ENCODE assay signal across 8 cellular contexts in the genomic region with DNA sequence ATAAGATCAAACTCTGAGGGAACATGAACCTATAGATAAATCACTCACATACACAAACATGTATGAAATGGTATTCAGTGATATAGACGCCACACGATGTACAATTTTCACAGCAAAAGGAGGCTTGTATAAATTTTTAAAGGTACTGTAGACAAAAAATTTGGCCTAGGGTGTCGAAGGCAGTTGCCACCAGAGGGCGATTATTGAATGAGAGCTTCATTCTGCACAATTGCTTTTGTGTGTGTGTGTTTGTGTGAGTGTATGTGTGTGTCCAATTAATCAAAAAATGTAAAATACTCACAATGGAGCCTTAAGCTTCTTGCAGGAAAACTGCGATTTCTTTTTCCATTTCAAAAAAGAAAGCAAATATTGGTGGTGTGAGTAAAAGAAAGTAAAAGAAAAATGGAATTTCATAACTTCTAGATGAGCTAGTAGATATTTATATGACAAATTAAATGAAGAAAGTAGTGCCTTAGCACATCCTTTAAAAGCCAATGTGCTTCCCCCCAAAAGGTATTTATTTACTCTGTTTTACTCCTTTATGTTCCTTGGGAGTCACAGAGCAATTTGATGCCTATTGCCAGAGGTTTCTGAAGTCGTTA.
DNase-seq lines count a peak whose midpoint lies in the region; ATAC-seq and TF ChIP-seq lines count a peak whose summit lies in the region.

No MANE protein-coding gene starts in this region.

- no peak for ATAC-seq in activated CD8-positive, alpha-beta T cell treated with anti-CD3 and anti-CD28 coated beads for 36 hours
- ATAC-seq in activated CD8-positive, alpha-beta T cell treated with anti-CD3 and anti-CD28 coated beads, Interleukin-2, amount 10 ng/mL, durations not matched to agents 7 days and 5 days: no peak
- no peak for ATAC-seq in HG03354 (IDR thresholded peaks at IDR 0.05; ENCODE audit: poor library complexity, severe bottlenecking, unreplicated experiment)
- no peak for ATAC-seq in HG03442 (IDR thresholded peaks at IDR 0.05; ENCODE audit: unreplicated experiment)
- ATAC-seq in HG02610 (IDR thresholded peaks at IDR 0.05; ENCODE audit: unreplicated experiment): no peak

- H3K4me1 Mint-ChIP-seq in activated CD8-positive, alpha-beta T cell treated with anti-CD3 and anti-CD28 coated beads for 36 hours (ENCODE audit: low read depth): no peaks in the 10 kb centered on the region
- H3K4me1 Mint-ChIP-seq in activated CD8-positive, alpha-beta T cell treated with anti-CD3 and anti-CD28 coated beads, Interleukin-2, amount 10 ng/mL, durations not matched to agents 7 days and 5 days (ENCODE audit: low read depth): no peaks in the 10 kb centered on the region
- H3K4me1 Mint-ChIP-seq in endodermal cell: no peaks in the 10 kb centered on the region

- no peaks in the 10 kb centered on the region for H3K9me3 Mint-ChIP-seq in activated CD8-positive, alpha-beta T cell treated with anti-CD3 and anti-CD28 coated beads for 36 hours
- H3K9me3 Mint-ChIP-seq in activated CD8-positive, alpha-beta T cell treated with anti-CD3 and anti-CD28 coated beads, Interleukin-2, amount 10 ng/mL, durations not matched to agents 7 days and 5 days (ENCODE audit: insufficient read depth): no peaks in the 10 kb centered on the region
- H3K9me3 Mint-ChIP-seq in endodermal cell: no peaks in the 10 kb centered on the region

- H3K4me3 ChIP-seq in endodermal cell (ENCODE audit: low read length): no peak overlapping the region

- no peak overlapping the region for H3K27ac Mint-ChIP-seq in activated CD8-positive, alpha-beta T cell treated with anti-CD3 and anti-CD28 coated beads for 36 hours
- H3K27ac Mint-ChIP-seq in activated CD8-positive, alpha-beta T cell treated with anti-CD3 and anti-CD28 coated beads, Interleukin-2, amount 10 ng/mL, durations not matched to agents 7 days and 5 days: no peak overlapping the region
- no peak overlapping the region for H3K27ac Mint-ChIP-seq in endodermal cell

- no peak overlapping the region for H3K4me3 Mint-ChIP-seq in activated CD8-positive, alpha-beta T cell treated with anti-CD3 and anti-CD28 coated beads for 36 hours
- no peak overlapping the region for H3K4me3 Mint-ChIP-seq in activated CD8-positive, alpha-beta T cell treated with anti-CD3 and anti-CD28 coated beads, Interleukin-2, amount 10 ng/mL, durations not matched to agents 7 days and 5 days
- no peak overlapping the region for H3K4me3 Mint-ChIP-seq in endodermal cell

- H3K27ac ChIP-seq in endodermal cell (ENCODE audit: low read depth, low read length): no peak overlapping the region

- peaks cover 1% of the 10 kb centered on the region for H3K27me3 Mint-ChIP-seq in activated CD8-positive, alpha-beta T cell treated with anti-CD3 and anti-CD28 coated beads for 36 hours
- H3K27me3 Mint-ChIP-seq in activated CD8-positive, alpha-beta T cell treated with anti-CD3 and anti-CD28 coated beads, Interleukin-2, amount 10 ng/mL, durations not matched to agents 7 days and 5 days (ENCODE audit: low read depth): no peaks in the 10 kb centered on the region
- H3K27me3 Mint-ChIP-seq in endodermal cell (ENCODE audit: insufficient read depth): no peaks in the 10 kb centered on the region

- 61% methylated on average over 5 of the region's 6 CpGs; no CpG with 5 or more reads in 1 of the 2 experiments for WGBS in endodermal cell (ENCODE audit: insufficient coverage in 1 of 2, insufficient read length in 1 of 2), 2 experiments

- CTCF ChIA-PET in activated CD8-positive, alpha-beta T cell treated with anti-CD3 and anti-CD28 coated beads for 36 hours (lab: Charles Lee): no interaction called here
- CTCF ChIA-PET in activated CD8-positive, alpha-beta T cell treated with anti-CD3 and anti-CD28 coated beads, Interleukin-2, amount 10 ng/mL, durations not matched to agents 7 days and 5 days (lab: Charles Lee): no interaction called here

- H3K36me3 Mint-ChIP-seq in activated CD8-positive, alpha-beta T cell treated with anti-CD3 and anti-CD28 coated beads for 36 hours (ENCODE audit: low read depth): no peaks in the 10 kb centered on the region
- no peaks in the 10 kb centered on the region for H3K36me3 Mint-ChIP-seq in activated CD8-positive, alpha-beta T cell treated with anti-CD3 and anti-CD28 coated beads, Interleukin-2, amount 10 ng/mL, durations not matched to agents 7 days and 5 days (ENCODE audit: low read depth)
- H3K36me3 Mint-ChIP-seq in endodermal cell (ENCODE audit: low read depth): no peaks in the 10 kb centered on the region

- peak; percentile 22 for DNase-seq in activated CD8-positive, alpha-beta T cell treated with anti-CD3 and anti-CD28 coated beads for 36 hours
- no peak for DNase-seq in activated CD8-positive, alpha-beta T cell treated with anti-CD3 and anti-CD28 coated beads, Interleukin-2, amount 10 ng/mL, durations not matched to agents 7 days and 5 days
- DNase-seq in NCI-H345 treated with DMSO at 0.1 percent for 48 hours (lab: John Stamatoyannopoulos, UW; ENCODE audit: unreplicated experiment) (peak; percentile 15), endodermal cell (peak; percentile 63), superior temporal gyrus (ENCODE audit: extremely low spot score) (peak; percentile 66)

- no peaks in the 10 kb centered on the region for H3K4me1 ChIP-seq in endodermal cell (ENCODE audit: control insufficient read depth, insufficient read depth, low read length)

- no peaks in the 10 kb centered on the region for H3K9me3 ChIP-seq in endodermal cell (ENCODE audit: control insufficient read depth, low read length)

- peak; percentile 17 for TF ChIP-seq CTCF in activated CD8-positive, alpha-beta T cell treated with anti-CD3 and anti-CD28 coated beads for 36 hours (IDR thresholded peaks at IDR 0.05)
- TF ChIP-seq CTCF in endodermal cell (conservative IDR thresholded peaks at IDR 0.05): peak; percentile 86

- intact Hi-C loops in activated CD8-positive, alpha-beta T cell treated with anti-CD3 and anti-CD28 coated beads for 36 hours (cut with micrococcal nuclease): no loop called here

- no peaks in the 10 kb centered on the region for H3K27me3 ChIP-seq in endodermal cell (ENCODE audit: control insufficient read depth, insufficient read depth, low read length, poor library complexity, severe bottlenecking)

- no peaks in the 10 kb centered on the region for H3K36me3 ChIP-seq in endodermal cell (ENCODE audit: control insufficient read depth, insufficient read depth, low read length)

- POLR2A ChIA-PET in activated CD8-positive, alpha-beta T cell treated with anti-CD3 and anti-CD28 coated beads for 36 hours (lab: Charles Lee): interaction anchor here (0.7 kb wide), 1 partner anchor 262 kb away, joined by 4 read pairs; no protein-coding TSS in a partner anchor
- POLR2A ChIA-PET in activated CD8-positive, alpha-beta T cell treated with anti-CD3 and anti-CD28 coated beads, Interleukin-2, amount 10 ng/mL, durations not matched to agents 7 days and 5 days (lab: Charles Lee): no interaction called here

- no peak overlapping the region for H3K9ac ChIP-seq in endodermal cell (ENCODE audit: extremely low read depth, low read length, poor library complexity, severe bottlenecking)
